In the genomic region with DNA sequence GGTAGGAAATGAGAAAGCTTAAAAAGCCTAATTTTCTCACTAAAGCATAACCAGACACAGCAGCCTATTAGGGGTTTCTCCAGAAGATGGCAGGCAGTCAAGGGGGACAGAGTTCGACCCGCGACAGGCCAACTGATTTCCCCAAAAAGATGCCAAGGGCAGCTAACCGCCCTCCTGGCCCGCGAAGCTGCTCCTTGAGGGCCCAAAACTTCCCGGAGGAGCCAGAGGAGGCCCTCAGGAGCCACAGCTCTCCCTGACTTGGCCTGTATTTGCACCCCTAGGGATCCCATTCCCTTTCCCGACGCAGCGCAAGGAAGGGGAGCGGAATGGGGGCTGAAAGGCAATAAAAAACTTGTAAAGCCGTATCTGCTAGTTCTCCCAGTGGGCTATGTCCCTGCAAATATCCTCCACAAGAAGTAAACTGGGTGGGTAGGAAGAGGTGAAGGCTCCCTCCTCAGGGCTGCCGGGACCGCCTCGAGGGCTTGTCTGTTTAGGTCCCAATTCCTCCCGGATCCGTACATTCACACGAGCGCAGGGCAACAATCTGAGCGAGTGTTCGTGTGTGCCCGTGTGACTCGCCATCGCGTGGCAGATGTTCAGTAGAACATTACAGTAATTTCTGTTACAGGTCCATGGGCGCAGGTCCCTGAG, we compare ENCODE assay signal across 1 cellular context.
TF ChIP-seq lines count a peak whose summit lies in the region.

No MANE protein-coding gene starts in this region.

TF ChIP-seq in IMR-90, 13 proteins besides CTCF, POLR2A, EP300 and RAD21 (continued from another document):
- TF ChIP-seq USF2 (IDR thresholded peaks at IDR 0.05; ENCODE audit: low read depth, low read length): no peak
TF ChIP-seq in IMR-90: peak in this region for 1.
